ENCODE assay signal across 19 cellular contexts in genomic region chr5:95365302-95366095, GRCh38. TPM values are rescaled to one million over a fixed set of nuclear protein-coding genes. Genes with fewer than 3 reads are reported as not detected.
DNase-seq lines count a peak whose midpoint lies in the region; ATAC-seq and TF ChIP-seq lines count a peak whose summit lies in the region.
"Had no signal": no experiment of that assay in that cellular context is flagged by ENCODE, and none has a peak within 500 bp of the region (broad histone marks: within the 10 kb centered on the region; RNA-seq: fewer than 3 reads in every experiment).

No MANE protein-coding gene starts in this region.

- no peak overlapping the region for H3K4me2 ChIP-seq in DND-41 (ENCODE audit: insufficient read depth, low read length)
- H3K4me2 ChIP-seq: KMS-11 had no signal

- H2AFZ ChIP-seq in DND-41 (ENCODE audit: low read depth, low read length), result no peak overlapping the region
- H2AFZ ChIP-seq: GM23248 had no signal

- H3K36me3 ChIP-seq in DND-41 (ENCODE audit: insufficient read depth, low read length), result no peaks in the 10 kb centered on the region
- H3K36me3 ChIP-seq in HEK293 (ENCODE audit: control insufficient read depth in 2 of 2, insufficient read depth in 1 of 2, low read length in 2 of 2), result no peaks in the 10 kb centered on the region

- intact Hi-C loops in Right ventricle myocardium inferior (cut with DNase I), result no loop called here

- no peaks in the 10 kb centered on the region for H3K79me2 ChIP-seq in DND-41 (ENCODE audit: insufficient read depth, low read length)

- TF ChIP-seq CTCF in DND-41 (IDR thresholded peaks at IDR 0.05; ENCODE audit: borderline replicate concordance, extremely low read depth, low read length, poor library complexity, severe bottlenecking) (no peak), HEK293 (tag by site-specific recombination; IDR thresholded peaks at IDR 0.05) (no peak), epithelial cell of esophagus (IDR thresholded peaks at IDR 0.05; ENCODE audit: insufficient read depth, low read depth, low read length, missing control alignments) (no peak)

- POLR2A ChIA-PET in HEK293 (lab: Yijun Ruan, JAX), result no interaction called here

- H3K9ac ChIP-seq in DND-41 (ENCODE audit: low read depth, low read length), result no peak overlapping the region
- H3K9ac ChIP-seq: GM23248, KMS-11 had no signal

- H3K4me1 ChIP-seq in DND-41 (ENCODE audit: insufficient read depth, low read length) (no peaks in the 10 kb centered on the region), HEK293 (ENCODE audit: control insufficient read depth, insufficient read depth, low read length) (no peaks in the 10 kb centered on the region)
- H3K4me1 ChIP-seq: Caco-2 had no signal

- H3K27me3 ChIP-seq in DND-41 (ENCODE audit: insufficient read depth, low read length, poor library complexity), result no peaks in the 10 kb centered on the region

- H3K27ac ChIP-seq in DND-41 (ENCODE audit: low read length), result no peak overlapping the region
- no peak overlapping the region for H3K27ac ChIP-seq in HEK293 (ENCODE audit: extremely low read depth, low read depth, low read length)
- H3K27ac ChIP-seq: GM23248, KMS-11 had no signal

- DNase-seq in DND-41 (peak; percentile 7), NCI-H69 (lab: John Stamatoyannopoulos, UW) (peak; percentile 45), epithelial cell of esophagus (ENCODE audit: low read depth) (peak; percentile 5), SW 1271 (lab: John Stamatoyannopoulos, UW) (no peak), LoVo (ENCODE audit: low spot score) (no peak), Right ventricle myocardium inferior (ENCODE audit: missing footprints) (no peak)
- DNase-seq: Caco-2; CD4-positive, CD25-positive, alpha-beta regulatory T cell; DMS 273 treated with DMSO at 0.1 percent for 48 hours; GM23248; HCEC 1CT; NCI-H1105; NCI-H1694; NCI-H524; Right ventricle myocardium superior; T-helper 1 cell had no signal

- CTCF ChIA-PET in HEK293 (lab: Yijun Ruan, JAX), result no interaction called here

- ATAC-seq in DND-41 (ENCODE audit: insufficient read depth, low read depth), result no peak
- ATAC-seq in Right ventricle myocardium inferior, result no peak
- ATAC-seq: SK-N-SH treated with all-trans-retinoic acid at 6 μM for 48 hours had no signal

- H3K9me3 ChIP-seq in DND-41 (ENCODE audit: insufficient read depth, low read length, severe bottlenecking) (no peaks in the 10 kb centered on the region), HEK293 (ENCODE audit: control insufficient read depth, insufficient read depth, low read depth, low read length) (no peaks in the 10 kb centered on the region)
- H3K9me3 ChIP-seq: Caco-2 had no signal

- no peaks in the 10 kb centered on the region for H4K20me1 ChIP-seq in DND-41 (ENCODE audit: insufficient read depth, low read length)

- H3K4me3 ChIP-seq in DND-41 (ENCODE audit: low read depth in 1 of 2, low read length in 2 of 2) (no peak overlapping the region), HEK293 (ENCODE audit: low read depth, low read length) (no peak overlapping the region), epithelial cell of esophagus (ENCODE audit: low read length) (no peak overlapping the region)
- H3K4me3 ChIP-seq: GM23248 had no signal

TF ChIP-seq in HEK293, 187 proteins besides CTCF, POLR2A, EP300 and RAD21:
- TF ChIP-seq ZNF140 (tag by site-specific recombination; IDR thresholded peaks at IDR 0.05) (no peak), GLIS1 (tag by site-specific recombination; IDR thresholded peaks at IDR 0.05) (peak; percentile 18; the same call in 1 of the 2 replicates)

RNA-seq across cellular contexts. Expression of gene FAM81B, which starts 25.7 kb away (rescaled TPM):
- 6.4 TPM for total RNA-seq in Right ventricle myocardium inferior
- total RNA-seq: Caco-2, GM23248 had no signal

Comparison
In these comparisons a context has a peak if more than half of its experiments do, and no peak if none do; other contexts are left out.
1. DNase-seq: peak in DND-41 (single experiment), NCI-H69 (single experiment) and epithelial cell of esophagus (single experiment); none in SW 1271 (0 of 2), LoVo (single experiment) and Right ventricle myocardium inferior (single experiment).